Comparison of ENCODE assay signal across 8 cellular contexts in genomic region chr22:44975444-44976262, GRCh38. TPM values are rescaled to one million over a fixed set of nuclear protein-coding genes. Genes with fewer than 3 reads are reported as not detected.
DNase-seq lines count a peak whose midpoint lies in the region; ATAC-seq and TF ChIP-seq lines count a peak whose summit lies in the region.

No MANE protein-coding gene starts in this region.

- no peak overlapping the region for H3K4me2 ChIP-seq in OCI-LY7 (ENCODE audit: low read length)
- H3K4me2 ChIP-seq in neuronal stem cell (ENCODE audit: insufficient read depth, low read length, poor library complexity, severe bottlenecking), result no peak overlapping the region

- H3K27ac Mint-ChIP-seq in activated T-cell treated with anti-CD3 and anti-CD28 coated beads, Interleukin-2, amount 50 U/mL, for 24 hours, result no peak overlapping the region

- no peak overlapping the region for H3K23ac ChIP-seq in neuronal stem cell (ENCODE audit: low read depth, low read length, poor library complexity)

- no peak overlapping the region for H3K14ac ChIP-seq in neuronal stem cell (ENCODE audit: low read length)

- peaks cover 31% of the 10 kb centered on the region for H3K27me3 Mint-ChIP-seq in activated T-cell treated with anti-CD3 and anti-CD28 coated beads, Interleukin-2, amount 50 U/mL, for 24 hours

- in situ Hi-C loops in transverse colon (cut with MboI; ENCODE audit: low pct_ligation_motif_present in 1 of 4, low pct_unique_long_range_greater_than_20kb in 1 of 4, low sequenced_read_pairs in 3 of 4), result no loop called here

- H2BK15ac ChIP-seq in neuronal stem cell (ENCODE audit: low read length), result no peak overlapping the region

- H3K18ac ChIP-seq in neuronal stem cell (ENCODE audit: low read length), result no peak overlapping the region

- no peak for ATAC-seq in HG02623 (IDR thresholded peaks at IDR 0.05; ENCODE audit: unreplicated experiment)

- H3K4me3 ChIP-seq in OCI-LY7 (ENCODE audit: low read depth, low read length, poor library complexity, severe bottlenecking) (no peak overlapping the region), fibroblast of the aortic adventitia (ENCODE audit: low read depth, low read length) (no peak overlapping the region), neuronal stem cell (ENCODE audit: low read length in 2 of 2) (peak overlapping the region in 1 of 2 donors; percentile 20), transverse colon (no peak overlapping the region)

- H3K4me1 Mint-ChIP-seq in activated T-cell treated with anti-CD3 and anti-CD28 coated beads, Interleukin-2, amount 50 U/mL, for 24 hours (ENCODE audit: low read depth), result no peaks in the 10 kb centered on the region

- H4K20me1 ChIP-seq in OCI-LY7 (ENCODE audit: insufficient read depth, low read length), result 0 out of 2 replicates have a peak, but pooled peaks cover 6% of the 10 kb centered on the region

- H3K36me3 ChIP-seq in OCI-LY7 (ENCODE audit: insufficient read depth, low read length), result no peaks in the 10 kb centered on the region
- peaks cover 11 to 65% of the 10 kb centered on the region in 2 donors for H3K36me3 ChIP-seq in neuronal stem cell (replicated peaks in 1 of 2; ENCODE audit: control insufficient read depth in 2 of 2, insufficient read depth in 2 of 2, low read length in 2 of 2)
- H3K36me3 ChIP-seq in transverse colon, result no peaks in the 10 kb centered on the region

- no peak for TF ChIP-seq EP300 in transverse colon (IDR thresholded peaks at IDR 0.05; ENCODE audit: low read depth)

- H3K9me3 Mint-ChIP-seq in activated T-cell treated with anti-CD3 and anti-CD28 coated beads, Interleukin-2, amount 50 U/mL, for 24 hours, result no peaks in the 10 kb centered on the region

- POLR2A ChIA-PET in OCI-LY7 (lab: Charles Lee), result no interaction called here

- H4K91ac ChIP-seq in neuronal stem cell (ENCODE audit: low read depth, low read length, poor library complexity), result no peak overlapping the region

- H2AFZ ChIP-seq in OCI-LY7 (ENCODE audit: low read length), result no peak overlapping the region
- no peak overlapping the region for H2AFZ ChIP-seq in neuronal stem cell (ENCODE audit: low read length)

- no peak for TF ChIP-seq POLR2A in transverse colon (IDR thresholded peaks at IDR 0.05)

- BruUV-seq in OCI-LY7 (replicated peaks; lab: Mats Ljungman, UMichigan), result no TSS peak

- CTCF ChIA-PET in OCI-LY7 (lab: Charles Lee; ENCODE audit: unreplicated experiment), result no interaction called here

- TF ChIP-seq CTCF in OCI-LY7 (conservative IDR thresholded peaks at IDR 0.05; ENCODE audit: low read length) (peak; percentile 77), fibroblast of the aortic adventitia (IDR thresholded peaks at IDR 0.05; ENCODE audit: insufficient read depth, low read length) (peak; percentile 87), transverse colon (IDR thresholded peaks at IDR 0.05) (peak; percentile 43 to 61 (median 61))

- H4K8ac ChIP-seq in neuronal stem cell (ENCODE audit: low read depth, low read length), result no peak overlapping the region

- no peaks in the 10 kb centered on the region for H3K79me2 ChIP-seq in OCI-LY7 (ENCODE audit: insufficient read depth, low read depth, low read length)

- H3K9me2 ChIP-seq in OCI-LY7 (ENCODE audit: insufficient read depth, low read length), result no peaks in the 10 kb centered on the region

- H3K4me1 ChIP-seq in OCI-LY7 (ENCODE audit: insufficient read depth, low read length, poor library complexity, severe bottlenecking), result no peaks in the 10 kb centered on the region
- H3K4me1 ChIP-seq in neuronal stem cell (ENCODE audit: control insufficient read depth in 2 of 2, insufficient read depth in 1 of 2, low read depth in 1 of 2, low read length in 2 of 2), result no peaks in the 10 kb centered on the region
- H3K4me1 ChIP-seq in transverse colon, result no peaks in the 10 kb centered on the region

- no peak overlapping the region for H3K9ac ChIP-seq in neuronal stem cell (ENCODE audit: low read depth, low read length, poor library complexity)

- H3K27ac ChIP-seq in OCI-LY7 (ENCODE audit: low read depth, low read length, poor library complexity, severe bottlenecking) (no peak overlapping the region), neuronal stem cell (replicated peaks; ENCODE audit: low read length) (no peak overlapping the region), transverse colon (no peak overlapping the region)

- no peaks in the 10 kb centered on the region for H3K36me3 Mint-ChIP-seq in activated T-cell treated with anti-CD3 and anti-CD28 coated beads, Interleukin-2, amount 50 U/mL, for 24 hours (ENCODE audit: low read depth)

- peaks cover 38% of the 10 kb centered on the region for H3K79me1 ChIP-seq in neuronal stem cell (ENCODE audit: low read depth, low read length)

- no CpG with 5 or more reads among the region's 21 CpGs for WGBS in neuronal stem cell (ENCODE audit: extremely low coverage in 2 of 2, insufficient read length in 2 of 2, insufficient replicate concordance in 1 of 2), 2 donors
- WGBS in transverse colon (ENCODE audit: low coverage in 1 of 2), 2 donors, result 43% methylated on average over 21 of the region's 21 CpGs; no CpG with 5 or more reads in 1 of the 2 donors

- no peak overlapping the region for H2BK120ac ChIP-seq in neuronal stem cell (ENCODE audit: low read depth, low read length)

- H2AK5ac ChIP-seq in neuronal stem cell (ENCODE audit: low read depth, low read length), result no peak overlapping the region

- H3K27me3 ChIP-seq in neuronal stem cell (ENCODE audit: control insufficient read depth in 3 of 3, insufficient read depth in 3 of 3, low read depth in 1 of 3, low read length in 3 of 3) (no peaks in the 10 kb centered on the region), transverse colon (peaks cover 8% of the 10 kb centered on the region)

- H3K4me3 Mint-ChIP-seq in activated T-cell treated with anti-CD3 and anti-CD28 coated beads, Interleukin-2, amount 50 U/mL, for 24 hours, result no peak overlapping the region

- H3K9me3 ChIP-seq in OCI-LY7 (ENCODE audit: low read length) (no peaks in the 10 kb centered on the region), neuronal stem cell (replicated peaks in 1 of 2; ENCODE audit: control insufficient read depth in 2 of 2, insufficient read depth in 1 of 2, low read depth in 1 of 2, low read length in 2 of 2) (no peaks in the 10 kb centered on the region), transverse colon (no peaks in the 10 kb centered on the region)

- no peak overlapping the region for H2BK12ac ChIP-seq in neuronal stem cell (ENCODE audit: low read length)

- H3K4ac ChIP-seq in neuronal stem cell (ENCODE audit: low read length), result no peak overlapping the region

- intact Hi-C loops in OCI-LY7 (cut with micrococcal nuclease; ENCODE audit: unreplicated experiment) (loop anchor here (1.0 kb wide), 1 partner anchor 121 kb away; no protein-coding TSS in a partner anchor), transverse colon (cut with DNase I; ENCODE audit: low total_unique reads) (no loop called here)

- DNase-seq in AG08396 (ENCODE audit: low spot score) (peak; percentile 92), GM19238 (ENCODE audit: insufficient read length, low spot score) (peak; percentile 78), OCI-LY7 (ENCODE audit: low spot score) (peak; percentile 78), fibroblast of the aortic adventitia (ENCODE audit: low read depth) (peak; percentile 83), neuronal stem cell (ENCODE audit: low spot score) (peak; percentile 91), transverse colon (peak; percentile 77)
- peak; percentile 69 for DNase-seq in activated T-cell treated with anti-CD3 and anti-CD28 coated beads, Interleukin-2, amount 50 U/mL, for 24 hours

- H2BK5ac ChIP-seq in neuronal stem cell (ENCODE audit: low read length), result no peak overlapping the region

RNA-seq across cellular contexts. Expression of gene PHF21B, which starts 34.2 kb away (rescaled TPM):
- total RNA-seq in OCI-LY7 (2014; rRNA removed; shearing (Covaris generic)), result 3.1 and 9.4 TPM in 2 replicates
- total RNA-seq in OCI-LY7 (2022) (12.4 TPM in 2 replicates), fibroblast of the aortic adventitia (ENCODE audit: low replicate concordance) (not detected in 2 replicates), transverse colon (not detected)
- 17.7 TPM for polyA plus RNA-seq in neuronal stem cell (2013, experiment 1 of 2)
- polyA plus RNA-seq in neuronal stem cell (2013, experiment 2 of 2), result 21.4 TPM
